In the genomic region with DNA sequence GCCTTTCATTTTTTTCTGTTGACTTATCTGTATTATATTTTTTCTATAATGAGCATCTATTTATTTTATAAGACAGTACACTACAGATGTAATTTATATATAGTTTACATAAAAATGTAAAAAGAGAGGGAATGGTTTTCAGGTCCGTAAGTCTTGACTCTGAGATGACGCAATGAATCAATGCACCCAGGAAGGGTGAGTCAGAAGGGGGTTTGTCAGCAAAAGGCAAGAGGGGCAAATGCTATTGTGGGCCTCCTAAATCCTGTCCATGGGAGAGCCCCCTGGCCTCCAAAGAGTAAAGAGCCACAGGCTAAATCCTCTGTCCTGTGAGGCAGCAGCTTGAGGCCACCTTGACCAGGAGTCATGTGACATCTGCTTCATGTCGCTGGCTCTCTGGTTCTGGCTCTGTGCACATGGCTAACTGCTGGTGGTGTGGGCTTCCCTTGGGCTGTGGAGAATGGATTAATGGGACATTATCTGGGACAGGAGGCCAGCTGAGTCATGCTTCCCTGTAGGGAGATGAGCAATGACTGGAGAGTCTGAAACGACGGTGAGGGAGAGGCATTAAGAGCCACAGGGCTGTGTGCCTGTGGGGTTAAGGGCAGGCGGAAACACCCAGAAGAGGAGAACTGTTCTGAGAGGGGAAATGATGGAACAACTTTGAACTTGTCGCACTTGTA, we compare ENCODE assay signal across 19 cellular contexts. TPM values are rescaled to one million over a fixed set of nuclear protein-coding genes. Genes with fewer than 3 reads are reported as not detected.
DNase-seq lines count a peak whose midpoint lies in the region; ATAC-seq and TF ChIP-seq lines count a peak whose summit lies in the region.
"Had no signal": no experiment of that assay in that cellular context is flagged by ENCODE, and none has a peak within 500 bp of the region (broad histone marks: within the 10 kb centered on the region; RNA-seq: fewer than 3 reads in every experiment).

No MANE protein-coding gene starts in this region.

- H3K27ac ChIP-seq in breast epithelium (no peak overlapping the region), SJSA1 (peak overlapping the region; percentile 69), foreskin keratinocyte (no peak overlapping the region)
- H3K27ac ChIP-seq: epithelial cell of prostate, hepatocyte, spleen, suprapubic skin had no signal

- peak; percentile 66 for ATAC-seq in foreskin keratinocyte
- ATAC-seq in HG02571 (IDR thresholded peaks at IDR 0.05; ENCODE audit: unreplicated experiment) = no peak
- ATAC-seq in activated T-helper 17 cell treated with anti-CD3 and anti-CD28 coated beads, Interleukin-2, amount 50 U/mL, for 72 hours (replicated peaks) = no peak
- no peak for ATAC-seq in SK-N-SH treated with all-trans-retinoic acid at 6 μM for 48 hours
- ATAC-seq: activated CD8-positive, alpha-beta T cell treated with anti-CD3 and anti-CD28 coated beads for 36 hours had no signal

- H3K9me3 ChIP-seq in breast epithelium (peaks cover 0 to 10% of the 10 kb centered on the region in 2 donors), SJSA1 (replicated peaks) (peaks cover 4% of the 10 kb centered on the region)
- H3K9me3 ChIP-seq: suprapubic skin had no signal

- H3K4me3 Mint-ChIP-seq in MCF 10A (ENCODE audit: unreplicated experiment) = no peak overlapping the region
- H3K4me3 Mint-ChIP-seq in activated T-helper 17 cell treated with anti-CD3 and anti-CD28 coated beads, Interleukin-2, amount 50 U/mL, for 72 hours = no peak overlapping the region
- H3K4me3 Mint-ChIP-seq: activated CD8-positive, alpha-beta T cell treated with anti-CD3 and anti-CD28 coated beads for 36 hours had no signal

- H3K4me1 Mint-ChIP-seq in MCF 10A (ENCODE audit: insufficient read depth, unreplicated experiment) = no peaks in the 10 kb centered on the region
- H3K4me1 Mint-ChIP-seq in activated T-helper 17 cell treated with anti-CD3 and anti-CD28 coated beads, Interleukin-2, amount 50 U/mL, for 72 hours = no peaks in the 10 kb centered on the region

- H3K27me3 ChIP-seq in breast epithelium (peaks cover 0 to 17% of the 10 kb centered on the region in 2 donors), SJSA1 (replicated peaks) (no peaks in the 10 kb centered on the region), foreskin keratinocyte (peaks cover 18% of the 10 kb centered on the region)

- H3K9me3 Mint-ChIP-seq in MCF 10A (ENCODE audit: unreplicated experiment) = no peaks in the 10 kb centered on the region
- no peaks in the 10 kb centered on the region for H3K9me3 Mint-ChIP-seq in activated T-helper 17 cell treated with anti-CD3 and anti-CD28 coated beads, Interleukin-2, amount 50 U/mL, for 72 hours
- H3K9me3 Mint-ChIP-seq: activated CD8-positive, alpha-beta T cell treated with anti-CD3 and anti-CD28 coated beads for 36 hours had no signal

- intact Hi-C loops in MCF 10A (cut with micrococcal nuclease) (no loop called here), breast epithelium (cut with DNase I; ENCODE audit: low total_unique reads) (no loop called here)

- no peak for TF ChIP-seq POLR2A in breast epithelium (IDR thresholded peaks at IDR 0.05)

- H3K4me3 ChIP-seq in breast epithelium = no peak overlapping the region
- H3K4me3 ChIP-seq in SJSA1 = no peak overlapping the region
- H3K4me3 ChIP-seq: hepatocyte, lung, spleen, suprapubic skin had no signal

- DNase-seq in MCF 10A (ENCODE audit: unreplicated experiment) (peak; percentile 41), breast epithelium (ENCODE audit: low spot score in 2 of 2) (no peak), SJSA1 (ENCODE audit: low read depth in 1 of 2, low spot score in 2 of 2) (peak; percentile 77 to 80), foreskin keratinocyte (peak in 1 of 2 donors; percentile 56), GM10266 (ENCODE audit: extremely low spot score) (no peak)
- DNase-seq: activated CD8-positive, alpha-beta T cell treated with anti-CD3 and anti-CD28 coated beads for 36 hours; activated naive CD4-positive, alpha-beta T cell treated with Interleukin-2 at 50 U/mL for 16 hours; caudate nucleus; KBM-7; NCI-H1930; NCI-H748 treated with DMSO at 0.1 percent for 48 hours; spleen had no signal

- TF ChIP-seq CTCF in MCF 10A (IDR thresholded peaks at IDR 0.05; ENCODE audit: unreplicated experiment) = no peak
- TF ChIP-seq CTCF in breast epithelium (IDR thresholded peaks at IDR 0.05) = no peak
- TF ChIP-seq CTCF in foreskin keratinocyte (conservative IDR thresholded peaks at IDR 0.05) = no peak
- no peak for TF ChIP-seq CTCF in GM10266 (IDR thresholded peaks at IDR 0.05; ENCODE audit: control insufficient read depth, insufficient read depth, low read depth, missing control alignments)

- H3K36me3 Mint-ChIP-seq in MCF 10A (ENCODE audit: insufficient read depth, unreplicated experiment) = peaks cover 5% of the 10 kb centered on the region
- no peaks in the 10 kb centered on the region for H3K36me3 Mint-ChIP-seq in activated T-helper 17 cell treated with anti-CD3 and anti-CD28 coated beads, Interleukin-2, amount 50 U/mL, for 72 hours (ENCODE audit: low read depth)

- CTCF ChIA-PET in MCF 10A (lab: Yijun Ruan, JAX) = no interaction called here

- peaks cover 59% of the 10 kb centered on the region for H3K27me3 Mint-ChIP-seq in MCF 10A (ENCODE audit: insufficient read depth, unreplicated experiment)
- H3K27me3 Mint-ChIP-seq in activated T-helper 17 cell treated with anti-CD3 and anti-CD28 coated beads, Interleukin-2, amount 50 U/mL, for 72 hours = peaks cover 32% of the 10 kb centered on the region

- BruUV-seq in MCF 10A (replicated peaks; lab: Mats Ljungman, UMichigan) = no TSS peak

- no peaks in the 10 kb centered on the region for H3K36me3 ChIP-seq in breast epithelium
- 0 out of 2 replicates have a peak, but pooled peaks cover 4% of the 10 kb centered on the region for H3K36me3 ChIP-seq in SJSA1
- H3K36me3 ChIP-seq: spleen, suprapubic skin had no signal

- POLR2A ChIA-PET in MCF 10A (lab: Yijun Ruan, JAX) = no interaction called here

- no peak overlapping the region for H3K27ac Mint-ChIP-seq in MCF 10A (ENCODE audit: low read depth, unreplicated experiment)
- no peak overlapping the region for H3K27ac Mint-ChIP-seq in activated T-helper 17 cell treated with anti-CD3 and anti-CD28 coated beads, Interleukin-2, amount 50 U/mL, for 72 hours
- H3K27ac Mint-ChIP-seq: activated CD8-positive, alpha-beta T cell treated with anti-CD3 and anti-CD28 coated beads for 36 hours had no signal

- H3K4me1 ChIP-seq in breast epithelium (no peaks in the 10 kb centered on the region), SJSA1 (replicated peaks) (peaks cover 37% of the 10 kb centered on the region), foreskin keratinocyte (no peaks in the 10 kb centered on the region)
- H3K4me1 ChIP-seq: spleen, suprapubic skin had no signal

TF ChIP-seq in SK-N-SH treated with all-trans-retinoic acid at 6 μM for 48 hours, 23 proteins besides CTCF, POLR2A, EP300 and RAD21:
- TF ChIP-seq BACH2 (CRISPR knock-in tag; IDR thresholded peaks at IDR 0.05; ENCODE audit: borderline replicate concordance) (no peak), ZNF8 (CRISPR knock-in tag; IDR thresholded peaks at IDR 0.05) (no peak), ISL1 (CRISPR knock-in tag; IDR thresholded peaks at IDR 0.05) (no peak), ZNF70 (CRISPR knock-in tag; IDR thresholded peaks at IDR 0.05) (no peak), PPARA (CRISPR knock-in tag; IDR thresholded peaks at IDR 0.05; ENCODE audit: borderline replicate concordance) (no peak), SNAI2 (CRISPR knock-in tag; IDR thresholded peaks at IDR 0.05) (no peak), ARNTL (CRISPR knock-in tag; IDR thresholded peaks at IDR 0.05; ENCODE audit: borderline replicate concordance, low read depth) (no peak)

RNA-seq across cellular contexts. Expression of gene ASB18, which starts 22.8 kb away (rescaled TPM):
- total RNA-seq in MCF 10A (2022) (not detected in 2 replicates), breast epithelium (not detected), foreskin keratinocyte (not detected in 2 replicates)
- total RNA-seq in SJSA1 (2014; rRNA removed; shearing (Covaris generic)) = 1.1 TPM in 1 of 2 replicates, not detected in the other
- not detected in 2 replicates for polyA plus RNA-seq in foreskin keratinocyte
- total RNA-seq in activated T-helper 17 cell treated with anti-CD3 and anti-CD28 coated beads, Interleukin-2, amount 50 U/mL, for 72 hours = not detected
- total RNA-seq: activated CD8-positive, alpha-beta T cell treated with anti-CD3 and anti-CD28 coated beads for 36 hours; hepatocyte; lung; spleen had no signal
- polyA plus RNA-seq: hepatocyte, lung, spleen had no signal

Comparison
In these comparisons a context has a peak if more than half of its experiments do, and no peak if none do; other contexts are left out.
1. DNase-seq: peak in MCF 10A (single experiment) and SJSA1 (2 of 2); none in breast epithelium (0 of 2) and GM10266 (single experiment).